In the genomic region with DNA sequence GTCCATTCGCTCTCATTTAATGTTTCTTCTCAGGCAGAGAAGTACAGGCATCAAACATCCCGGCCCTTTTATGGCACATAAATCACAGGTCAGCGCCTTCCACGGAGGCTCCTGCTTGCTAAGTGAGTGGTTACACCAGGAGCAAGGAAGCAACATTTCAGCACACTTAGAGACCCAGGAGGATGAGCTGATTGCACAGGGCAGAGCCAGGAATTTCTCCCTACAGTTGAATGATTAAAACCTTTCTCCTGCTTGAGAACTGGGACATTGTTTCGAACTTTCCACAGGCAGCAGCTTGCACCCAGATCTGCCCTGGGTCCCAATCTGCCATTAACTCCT, we compare ENCODE assay signal across 11 cellular contexts.
A peak's percentile ranks its signal among the peaks of the same experiment; 100 is the strongest.
DNase-seq lines count a peak whose midpoint lies in the region; ATAC-seq, FAIRE-seq and TF ChIP-seq lines count a peak whose summit lies in the region.
"Had no signal": no experiment of that assay in that cellular context is flagged by ENCODE, and none has a peak within 500 bp of the region (broad histone marks: within the 10 kb centered on the region; RNA-seq: fewer than 3 reads in every experiment).

No MANE protein-coding gene starts in this region.

- H3K4ac ChIP-seq in H1 (replicated peaks; ENCODE audit: insufficient read length, low read depth, low read length) = no peak overlapping the region

- TF ChIP-seq POLR2A in H1 (IDR thresholded peaks at IDR 0.05; ENCODE audit: control extremely low read depth in 1 of 2, low read depth in 2 of 2, low read length in 2 of 2) = no peak

- H3F3A ChIP-seq in smooth muscle cell (ENCODE audit: low read depth) = no peaks in the 10 kb centered on the region

- H2AFZ ChIP-seq in H1 (ENCODE audit: low read length) (peak overlapping the region; percentile 98; the same call in 1 of the 2 replicates), smooth muscle cell (ENCODE audit: low read depth) (peak overlapping the region; percentile 52)

- CTCF ChIA-PET in Panc1 (lab: Charles Lee) (interaction anchor here (0.5 to 0.9 kb wide), 4 partner anchors 9 to 384 kb away, joined by 3 to 4 read pairs (median 3); no protein-coding TSS in a partner anchor), H1 (lab: Charles Lee; ENCODE audit: partially characterized antibody) (interaction anchor here (0.7 to 3.0 kb wide), 30 partner anchors 10 to 393 kb away, joined by 3 to 15 read pairs (median 4); no protein-coding TSS in a partner anchor)

- no peak overlapping the region for H4K91ac ChIP-seq in H1 (replicated peaks; ENCODE audit: insufficient read length, low read length)

- H3K79me1 ChIP-seq in H1 (ENCODE audit: low read depth, low read length) = no peaks in the 10 kb centered on the region; the same call in 1 of the 2 replicates

- no peak for TF ChIP-seq RAD21 in H1 (IDR thresholded peaks at IDR 0.05 in 1 of 2, conservative IDR thresholded peaks at IDR 0.05 in 1 of 2; ENCODE audit: low read depth in 2 of 2, low read length in 2 of 2)

- H3K9me3 ChIP-seq in Panc1 (ENCODE audit: control insufficient read depth, insufficient read depth, low read depth, low read length) (no peaks in the 10 kb centered on the region), H1 (ENCODE audit: insufficient read depth in 2 of 2, low read depth in 1 of 2, low read length in 1 of 2) (no peaks in the 10 kb centered on the region), mucosa of descending colon (no peaks in the 10 kb centered on the region), smooth muscle cell (replicated peaks; ENCODE audit: low read depth) (no peaks in the 10 kb centered on the region), upper lobe of right lung (no peaks in the 10 kb centered on the region)
- H3K9me3 ChIP-seq: BE2C, HAP-1, SJSA1 had no signal

- H3K27me3 Mint-ChIP-seq in natural killer cell (ENCODE audit: low read depth in 2 of 2) = peaks cover 7 to 30% of the 10 kb centered on the region in 2 donors

- H4K8ac ChIP-seq in H1 (ENCODE audit: extremely low read depth, insufficient read depth, low read length) = no peak overlapping the region

- BruUV-seq in Panc1 (replicated peaks; lab: Mats Ljungman, UMichigan) = no TSS peak

- no peak overlapping the region for H3K27ac ChIP-seq in Panc1 (ENCODE audit: low read length)
- no peak overlapping the region for H3K27ac ChIP-seq in H1 (ENCODE audit: low read depth, low read length)
- no peak overlapping the region for H3K27ac ChIP-seq in smooth muscle cell (ENCODE audit: low read depth)
- H3K27ac ChIP-seq in upper lobe of right lung = no peak overlapping the region
- H3K27ac ChIP-seq: HL-60, SJSA1 had no signal

- H3K23ac ChIP-seq in H1 (ENCODE audit: insufficient read length) = no peak overlapping the region

- no peak overlapping the region for H3K27ac Mint-ChIP-seq in natural killer cell

- no peaks in the 10 kb centered on the region for H3K23me2 ChIP-seq in H1 (ENCODE audit: low read depth, low read length)

- no peak overlapping the region for H2BK12ac ChIP-seq in H1 (ENCODE audit: low read depth, low read length)

- WGBS in H1 (ENCODE audit: extremely low coverage in 1 of 2, insufficient coverage in 1 of 2, insufficient read length in 1 of 2, insufficient replicate concordance in 2 of 2, low coverage in 1 of 2, low lambda C conversion rate in 2 of 2, missing lambda C conversion rate in 1 of 2), 2 experiments = 85% methylated on average over 5 of the region's 5 CpGs; no CpG with 5 or more reads in 1 of the 2 experiments
- WGBS in smooth muscle cell (ENCODE audit: low lambda C conversion rate) = 82% methylated on average over 5 of the region's 5 CpGs

- H3K9ac ChIP-seq in H1 (replicated peaks in 1 of 4; ENCODE audit: extremely low read depth in 1 of 4, low read depth in 3 of 4, low read length in 3 of 4) (no peak overlapping the region), smooth muscle cell (ENCODE audit: low read depth) (no peak overlapping the region)

- no peak overlapping the region for H3K18ac ChIP-seq in H1 (ENCODE audit: extremely low read depth, low read length)

- intact Hi-C loops in Panc1 (cut with micrococcal nuclease; ENCODE audit: unreplicated experiment) = loop anchor here (5.0 to 10.0 kb wide), 2 partner anchors 104 to 391 kb away; no protein-coding TSS in a partner anchor
- intact Hi-C loops in mucosa of descending colon (cut with DNase I, micrococcal nuclease) = loop anchor here (5.0 to 10.0 kb wide), 2 partner anchors 384 to 386 kb away; no protein-coding TSS in a partner anchor
- intact Hi-C loops in upper lobe of right lung (cut with DNase I) = loop anchor here (10.0 kb wide), 2 partner anchors 134 to 384 kb away; no protein-coding TSS in a partner anchor
- intact Hi-C loops in natural killer cell (cut with micrococcal nuclease) = loop anchor here (1.0 kb wide), 1 partner anchor 389 kb away; no protein-coding TSS in a partner anchor

- no peaks in the 10 kb centered on the region for H3K9me3 Mint-ChIP-seq in natural killer cell

- TF ChIP-seq EP300 in H1 (IDR thresholded peaks at IDR 0.05; ENCODE audit: borderline replicate concordance in 1 of 2, low read depth in 2 of 2, low read length in 2 of 2) = no peak

- H2BK15ac ChIP-seq in H1 (ENCODE audit: low read length) = no peak overlapping the region

- H3K79me2 ChIP-seq in H1 (ENCODE audit: control insufficient read depth in 1 of 2, insufficient read depth in 2 of 2, low read length in 2 of 2) (no peaks in the 10 kb centered on the region), smooth muscle cell (ENCODE audit: low read depth) (no peaks in the 10 kb centered on the region)

- H2AK5ac ChIP-seq in H1 (ENCODE audit: low read depth, low read length) = no peak overlapping the region

- H3K27me3 ChIP-seq in Panc1 (ENCODE audit: control insufficient read depth, insufficient read depth, low read length) (no peaks in the 10 kb centered on the region), H1 (replicated peaks in 1 of 4; ENCODE audit: control insufficient read depth in 3 of 4, extremely low read depth in 1 of 4, insufficient read depth in 3 of 4, low read length in 3 of 4) (no peaks in the 10 kb centered on the region), smooth muscle cell (ENCODE audit: low read depth) (no peaks in the 10 kb centered on the region), upper lobe of right lung (no peaks in the 10 kb centered on the region)
- H3K27me3 ChIP-seq: SJSA1 had no signal

- in situ Hi-C loops in Panc1 (cut with HindIII; ENCODE audit: low pct_unique_long_range_greater_than_20kb, low sequenced_read_pairs) = no loop called here

- no peaks in the 10 kb centered on the region for H3K36me3 Mint-ChIP-seq in natural killer cell

- H2BK5ac ChIP-seq in H1 (ENCODE audit: low read depth, low read length) = no peak overlapping the region

- no peak overlapping the region for H2BK20ac ChIP-seq in H1 (ENCODE audit: low read length)

- no peaks in the 10 kb centered on the region for H3K4me1 ChIP-seq in Panc1 (ENCODE audit: control insufficient read depth, insufficient read depth, low read length)
- H3K4me1 ChIP-seq in H1 (replicated peaks in 1 of 4; ENCODE audit: control insufficient read depth in 3 of 4, insufficient read depth in 4 of 4, low read length in 3 of 4) = peaks cover 0 to 3% (median 1%) of the 10 kb centered on the region in 4 experiments; a peak in 2 of 7 replicates
- H3K4me1 ChIP-seq in mucosa of descending colon (ENCODE audit: low read depth) = peaks cover 24% of the 10 kb centered on the region
- H3K4me1 ChIP-seq in smooth muscle cell (ENCODE audit: low read depth) = no peaks in the 10 kb centered on the region
- no peaks in the 10 kb centered on the region for H3K4me1 ChIP-seq in upper lobe of right lung
- H3K4me1 ChIP-seq: BE2C had no signal

- POLR2A ChIA-PET in Panc1 (lab: Charles Lee) = no interaction called here
- POLR2A ChIA-PET in H1 (lab: Charles Lee; ENCODE audit: partially characterized antibody) = no interaction called here

- no peak overlapping the region for H3K4me3 ChIP-seq in Panc1 (ENCODE audit: low read depth in 2 of 2, low read length in 2 of 2)
- no peak overlapping the region for H3K4me3 ChIP-seq in H1 (ENCODE audit: extremely low read depth in 1 of 4, insufficient read depth in 2 of 4, low read depth in 3 of 4, low read length in 4 of 4)
- H3K4me3 ChIP-seq in mucosa of descending colon = no peak overlapping the region
- no peak overlapping the region for H3K4me3 ChIP-seq in smooth muscle cell
- H3K4me3 ChIP-seq in upper lobe of right lung = no peak overlapping the region
- H3K4me3 ChIP-seq: HAP-1, SJSA1 had no signal

- no peak overlapping the region for H3K14ac ChIP-seq in H1 (ENCODE audit: insufficient read length)

- H4K20me1 ChIP-seq in H1 (replicated peaks in 1 of 2; ENCODE audit: control insufficient read depth in 1 of 2, insufficient read depth in 2 of 2, low read length in 2 of 2) (no peaks in the 10 kb centered on the region), smooth muscle cell (ENCODE audit: low read depth) (no peaks in the 10 kb centered on the region)

- ATAC-seq in Panc1 (0 out of 2 replicates have a peak, but pooled peaks have one; percentile 12), mucosa of descending colon (peak; percentile 48), upper lobe of right lung (no peak), natural killer cell (no peak)

- peaks cover 0 to 6% of the 10 kb centered on the region in 2 donors for H3K4me1 Mint-ChIP-seq in natural killer cell

- TF ChIP-seq CTCF in Panc1 (IDR thresholded peaks at IDR 0.05) (no peak), H1 (IDR thresholded peaks at IDR 0.05; ENCODE audit: control extremely low read depth in 1 of 3, insufficient read depth in 1 of 3, low read depth in 1 of 3, low read length in 3 of 3) (no peak), mucosa of descending colon (IDR thresholded peaks at IDR 0.05) (no peak), smooth muscle cell (IDR thresholded peaks at IDR 0.05; ENCODE audit: borderline replicate concordance, insufficient read depth, poor library complexity, severe bottlenecking) (no peak), upper lobe of right lung (IDR thresholded peaks at IDR 0.05) (no peak), natural killer cell (IDR thresholded peaks at IDR 0.05) (no peak)

- H3K4me2 ChIP-seq in H1 (ENCODE audit: insufficient read depth in 1 of 2, low read depth in 2 of 2, low read length in 2 of 2) (no peak overlapping the region), smooth muscle cell (no peak overlapping the region)

- no peak overlapping the region for H4K5ac ChIP-seq in H1 (ENCODE audit: insufficient read length, low read depth, low read length)

- H2BK120ac ChIP-seq in H1 (replicated peaks; ENCODE audit: low read depth, low read length) = no peak overlapping the region

- FAIRE-seq in H1 (lab: Jason Lieb, UNC) = no peak

- no peak for DNase-seq in Panc1 (ENCODE audit: low read depth, low spot score)
- no peak for DNase-seq in H1 (ENCODE audit: low read depth in 1 of 2, low spot score in 2 of 2)
- DNase-seq in mucosa of descending colon = peak in 2 of 3 donors; percentile 37 to 42
- no peak for DNase-seq in smooth muscle cell (lab: John Stamatoyannopoulos, UW; ENCODE audit: unreplicated experiment)
- DNase-seq in NCI-H1105 (lab: John Stamatoyannopoulos, UW) = no peak
- no peak for DNase-seq in upper lobe of right lung
- no peak for DNase-seq in natural killer cell

- H3K4me3 Mint-ChIP-seq in natural killer cell = no peak overlapping the region

- H3K56ac ChIP-seq in H1 (replicated peaks; ENCODE audit: insufficient read length, low read depth, low read length) = no peak overlapping the region

- H3K36me3 ChIP-seq in Panc1 (ENCODE audit: control insufficient read depth, insufficient read depth, low read length) = no peaks in the 10 kb centered on the region
- H3K36me3 ChIP-seq in H1 (ENCODE audit: control insufficient read depth in 2 of 4, insufficient read depth in 4 of 4, low read length in 3 of 4) = no peaks in the 10 kb centered on the region
- no peaks in the 10 kb centered on the region for H3K36me3 ChIP-seq in mucosa of descending colon (ENCODE audit: low read depth)
- H3K36me3 ChIP-seq in smooth muscle cell (ENCODE audit: low read depth) = no peaks in the 10 kb centered on the region
- H3K36me3 ChIP-seq in upper lobe of right lung = no peaks in the 10 kb centered on the region
- H3K36me3 ChIP-seq: BE2C, HAP-1, SJSA1 had no signal

Comparison
In these comparisons a context has a peak if more than half of its experiments do, and no peak if none do; other contexts are left out.
1. ATAC-seq: peak in Panc1 (single experiment) and mucosa of descending colon (single experiment); none in upper lobe of right lung (single experiment) and natural killer cell (0 of 3).
2. DNase-seq: peak in mucosa of descending colon (2 of 3); none in Panc1 (single experiment), H1 (0 of 2), smooth muscle cell (single experiment), NCI-H1105 (single experiment), upper lobe of right lung (single experiment) and natural killer cell (single experiment).